In the genomic region with DNA sequence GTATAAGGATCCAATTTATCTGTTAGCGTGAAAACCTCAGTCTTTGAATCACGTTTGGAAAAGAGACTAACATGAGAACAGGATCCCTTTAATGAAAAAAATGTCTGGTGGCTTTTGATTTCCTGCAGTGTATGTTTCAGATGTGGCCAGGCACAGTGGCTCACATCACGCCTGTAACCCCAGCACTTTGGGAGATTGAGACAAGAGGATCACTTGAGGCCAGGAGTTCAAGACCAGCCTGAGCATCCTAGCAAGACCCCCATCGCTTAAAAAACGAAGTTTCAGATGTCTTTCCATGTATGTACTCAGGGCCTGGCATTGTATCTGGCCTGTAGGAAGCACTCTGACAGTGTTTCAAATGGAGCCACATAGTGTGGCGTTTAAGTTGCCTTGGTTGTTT, we compare ENCODE assay signal across 9 cellular contexts.
DNase-seq lines count a peak whose midpoint lies in the region; ATAC-seq and TF ChIP-seq lines count a peak whose summit lies in the region.
"Had no signal": no experiment of that assay in that cellular context is flagged by ENCODE, and none has a peak within 500 bp of the region (broad histone marks: within the 10 kb centered on the region; RNA-seq: fewer than 3 reads in every experiment).

No MANE protein-coding gene starts in this region.

- CTCF ChIA-PET in activated naive CD4-positive, alpha-beta T cell treated with anti-CD3 and anti-CD28 coated beads for 36 hours (lab: Charles Lee), result interaction anchor here (1.1 kb wide), 2 partner anchors 12 to 43 kb away, joined by 3 read pairs; no protein-coding TSS in a partner anchor
- CTCF ChIA-PET in T-cell (lab: Charles Lee), result interaction anchor here in 1 of 2 donors (0.7 to 2.3 kb wide), 5 partner anchors 9 to 70 kb away, joined by 3 to 6 read pairs (median 3); no protein-coding TSS in a partner anchor

- H3K27me3 Mint-ChIP-seq in activated naive CD4-positive, alpha-beta T cell treated with anti-CD3 and anti-CD28 coated beads for 36 hours (ENCODE audit: low read depth), result no peaks in the 10 kb centered on the region
- no peaks in the 10 kb centered on the region for H3K27me3 Mint-ChIP-seq in T-cell

- H3K27ac ChIP-seq in hepatocyte, result peak overlapping the region; percentile 79
- H3K27ac ChIP-seq in transverse colon, result peak overlapping the region; percentile 76 to 85 (median 82)

- peak; percentile 40 for DNase-seq in activated naive CD4-positive, alpha-beta T cell treated with anti-CD3 and anti-CD28 coated beads for 36 hours
- DNase-seq in activated naive CD4-positive, alpha-beta T cell (lab: John Stamatoyannopoulos, UW), result no peak
- DNase-seq in T-cell, result peak in 18 of 34 experiments; percentile 13 to 46 (median 22)
- no peak for DNase-seq in hepatocyte (ENCODE audit: low spot score)
- DNase-seq in transverse colon, result no peak
- no peak for DNase-seq in NCI-H2081 treated with DMSO at 0.1 percent for 48 hours (lab: John Stamatoyannopoulos, UW)
- no peak for DNase-seq in stimulated activated CD4-positive, alpha-beta T cell treated with anti-CD3 and anti-CD28 coated beads, Interleukin-4, amount 100 ng/mL, for 24 hours
- no peak for DNase-seq in pons (ENCODE audit: low spot score)
- DNase-seq: SHP77 treated with DMSO at 0.1 percent for 48 hours had no signal

- in situ Hi-C loops in transverse colon (cut with MboI; ENCODE audit: low pct_ligation_motif_present in 1 of 4, low pct_unique_long_range_greater_than_20kb in 1 of 4, low sequenced_read_pairs in 3 of 4), result no loop called here

- TF ChIP-seq CTCF in hepatocyte (IDR thresholded peaks at IDR 0.05; ENCODE audit: poor library complexity) (no peak), transverse colon (IDR thresholded peaks at IDR 0.05) (no peak)

- intact Hi-C loops in activated naive CD4-positive, alpha-beta T cell treated with anti-CD3 and anti-CD28 coated beads for 36 hours (cut with micrococcal nuclease), result no loop called here
- intact Hi-C loops in transverse colon (cut with DNase I; ENCODE audit: low total_unique reads), result no loop called here

- no peak overlapping the region for H3K4me2 ChIP-seq in hepatocyte

- H3K27me3 ChIP-seq in hepatocyte (no peaks in the 10 kb centered on the region), transverse colon (no peaks in the 10 kb centered on the region)

- H3K4me1 ChIP-seq in hepatocyte (ENCODE audit: insufficient read depth) (peaks cover 46% of the 10 kb centered on the region), transverse colon (peaks cover 20 to 78% (median 46%) of the 10 kb centered on the region in 4 donors)

- peaks cover 68% of the 10 kb centered on the region for H3K79me2 ChIP-seq in hepatocyte

- WGBS in hepatocyte (ENCODE audit: low lambda C conversion rate, missing lambda C conversion rate), result 70% methylated on average over 6 of the region's 6 CpGs
- WGBS in transverse colon (ENCODE audit: low coverage in 1 of 2), 2 donors, result 69 to 73% methylated on average over 2 to 6 of the region's 6 CpGs

- H3K4me3 ChIP-seq in hepatocyte, result no peak overlapping the region
- no peak overlapping the region for H3K4me3 ChIP-seq in transverse colon

- H3K36me3 ChIP-seq in hepatocyte (replicated peaks; ENCODE audit: insufficient read depth, low read depth), result no peaks in the 10 kb centered on the region
- no peaks in the 10 kb centered on the region for H3K36me3 ChIP-seq in transverse colon

- POLR2A ChIA-PET in T-cell (lab: Charles Lee), result interaction anchor here in 1 of 2 donors (0.6 to 2.2 kb wide), 4 partner anchors 21 to 65 kb away, joined by 3 to 10 read pairs (median 6); no protein-coding TSS in a partner anchor

- H3K27ac Mint-ChIP-seq in activated naive CD4-positive, alpha-beta T cell treated with anti-CD3 and anti-CD28 coated beads for 36 hours, result no peak overlapping the region
- H3K27ac Mint-ChIP-seq in T-cell, result peak overlapping the region; percentile 81 to 96

- H3K36me3 Mint-ChIP-seq in activated naive CD4-positive, alpha-beta T cell treated with anti-CD3 and anti-CD28 coated beads for 36 hours (ENCODE audit: low read depth), result peaks cover 10% of the 10 kb centered on the region
- H3K36me3 Mint-ChIP-seq in T-cell, result peaks cover 30% of the 10 kb centered on the region

- peaks cover 6% of the 10 kb centered on the region for H4K20me1 ChIP-seq in hepatocyte (ENCODE audit: insufficient read depth, poor library complexity, severe bottlenecking)

- H2AFZ ChIP-seq in hepatocyte, result no peak overlapping the region

- H3K9me3 Mint-ChIP-seq in activated naive CD4-positive, alpha-beta T cell treated with anti-CD3 and anti-CD28 coated beads for 36 hours, result no peaks in the 10 kb centered on the region
- H3K9me3 Mint-ChIP-seq in T-cell, result no peaks in the 10 kb centered on the region

- TF ChIP-seq EP300 in transverse colon (IDR thresholded peaks at IDR 0.05; ENCODE audit: low read depth), result no peak

- ATAC-seq in T-cell (replicated peaks in 1 of 4), result peak; percentile 35 to 57 (median 54)

- TF ChIP-seq POLR2A in transverse colon (IDR thresholded peaks at IDR 0.05), result no peak

- no peaks in the 10 kb centered on the region for H3K9me2 ChIP-seq in hepatocyte (replicated peaks; ENCODE audit: insufficient read depth)

- peaks cover 43% of the 10 kb centered on the region for H3K4me1 Mint-ChIP-seq in activated naive CD4-positive, alpha-beta T cell treated with anti-CD3 and anti-CD28 coated beads for 36 hours (ENCODE audit: low read depth)
- peaks cover 71 to 76% (median 75%) of the 10 kb centered on the region in 3 donors for H3K4me1 Mint-ChIP-seq in T-cell

- H3K9me3 ChIP-seq in hepatocyte (ENCODE audit: low read depth) (no peaks in the 10 kb centered on the region), transverse colon (no peaks in the 10 kb centered on the region)

- no peak overlapping the region for H3K4me3 Mint-ChIP-seq in activated naive CD4-positive, alpha-beta T cell treated with anti-CD3 and anti-CD28 coated beads for 36 hours
- H3K4me3 Mint-ChIP-seq in T-cell, result peak overlapping the region; percentile 11 to 69 (median 66)

Comparison
In these comparisons a context has a peak if more than half of its experiments do, and no peak if none do; other contexts are left out.
1. DNase-seq: peak in activated naive CD4-positive, alpha-beta T cell treated with anti-CD3 and anti-CD28 coated beads for 36 hours (single experiment) and T-cell (18 of 34); none in activated naive CD4-positive, alpha-beta T cell (0 of 4), hepatocyte (single experiment), transverse colon (single experiment), NCI-H2081 treated with DMSO at 0.1 percent for 48 hours (single experiment), stimulated activated CD4-positive, alpha-beta T cell treated with anti-CD3 and anti-CD28 coated beads, Interleukin-4, amount 100 ng/mL, for 24 hours (single experiment) and pons (single experiment).